9 cellular contexts compared by ENCODE assay signal in genomic region chr15:78609551-78609950, GRCh38. TPM values are rescaled to one million over a fixed set of nuclear protein-coding genes. Genes with fewer than 3 reads are reported as not detected.
"Had no signal": no experiment of that assay in that cellular context is flagged by ENCODE, and none has a peak within 500 bp of the region (broad histone marks: within the 10 kb centered on the region; RNA-seq: fewer than 3 reads in every experiment).

No MANE protein-coding gene starts in this region.

RNA-seq across cellular contexts. Expression of gene CHRNA3, which starts 11.2 kb away (rescaled TPM):
- total RNA-seq: OCI-LY7, PC-3, PC-9, RPMI7951, SJCRH30, SJSA1 had no signal

RNA-seq across cellular contexts. Expression of gene CHRNB4, which starts 31.5 kb away (rescaled TPM):
- total RNA-seq: OCI-LY7, PC-3, Peyer's patch, Right ventricle myocardium inferior, Right ventricle myocardium superior, RPMI7951, SJSA1 had no signal
